ENCODE assay signal across 8 cellular contexts in the genomic region with DNA sequence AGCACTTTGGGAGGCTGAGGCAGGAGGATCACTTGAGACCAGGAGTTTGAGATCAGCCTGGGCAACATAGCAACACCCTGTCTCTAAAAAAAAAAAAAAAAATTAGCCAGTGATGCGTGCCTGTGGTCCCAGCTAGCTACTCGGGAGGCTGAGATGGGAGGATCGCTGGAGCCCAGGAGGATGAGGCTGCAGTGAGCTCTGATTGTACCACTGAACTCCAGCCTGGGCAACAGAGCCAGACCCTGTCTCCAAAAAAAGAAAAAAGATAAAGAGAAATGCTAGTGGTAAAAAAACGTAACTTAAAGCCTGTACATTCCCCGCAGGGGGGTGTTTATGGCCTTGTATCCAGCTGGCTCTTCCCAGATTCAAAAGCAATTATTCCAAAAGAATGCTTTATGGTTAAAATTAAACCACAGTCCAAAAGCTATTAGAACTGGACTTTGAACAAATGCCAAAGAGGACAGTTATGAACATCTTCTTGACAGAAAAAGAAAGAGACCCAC. TPM values are rescaled to one million over a fixed set of nuclear protein-coding genes. Genes with fewer than 3 reads are reported as not detected.
DNase-seq lines count a peak whose midpoint lies in the region; ATAC-seq and TF ChIP-seq lines count a peak whose summit lies in the region.

No MANE protein-coding gene starts in this region.

- DNase-seq in activated T-cell treated with anti-CD3 and anti-CD28 coated beads, Interleukin-2, amount 50 U/mL, for 24 hours: no peak
- DNase-seq in activated T-cell treated with anti-CD3 and anti-CD28 coated beads for 4 hours (no peak), kidney epithelial cell (ENCODE audit: low read depth) (no peak), GM13976 (ENCODE audit: low spot score) (no peak), DMS53 (lab: John Stamatoyannopoulos, UW) (no peak)
- no peak for DNase-seq in activated naive CD8-positive, alpha-beta T cell treated with anti-CD3 and anti-CD28 coated beads for 36 hours

- H3K4me1 Mint-ChIP-seq in activated T-cell treated with anti-CD3 and anti-CD28 coated beads, Interleukin-2, amount 50 U/mL, for 24 hours (ENCODE audit: low read depth): peaks cover 20% of the 10 kb centered on the region
- peaks cover 22% of the 10 kb centered on the region for H3K4me1 Mint-ChIP-seq in activated naive CD8-positive, alpha-beta T cell treated with anti-CD3 and anti-CD28 coated beads for 36 hours

- no peaks in the 10 kb centered on the region for H3K9me3 ChIP-seq in thymus (ENCODE audit: control insufficient read depth)

- 89% methylated on average over 5 of the region's 5 CpGs for WGBS in thymus

- no peaks in the 10 kb centered on the region for H3K27me3 Mint-ChIP-seq in activated T-cell treated with anti-CD3 and anti-CD28 coated beads, Interleukin-2, amount 50 U/mL, for 24 hours
- no peaks in the 10 kb centered on the region for H3K27me3 Mint-ChIP-seq in activated naive CD8-positive, alpha-beta T cell treated with anti-CD3 and anti-CD28 coated beads for 36 hours

- H3K4me3 ChIP-seq in kidney epithelial cell (ENCODE audit: low read depth, low read length): peak overlapping the region; percentile 61
- peak overlapping the region; percentile 74 for H3K4me3 ChIP-seq in thymus (ENCODE audit: low read length)

- H3K36me3 ChIP-seq in kidney epithelial cell (ENCODE audit: control insufficient read depth, insufficient read depth, low read length) (no peaks in the 10 kb centered on the region), thymus (ENCODE audit: control insufficient read depth, insufficient read depth) (no peaks in the 10 kb centered on the region)

- no peaks in the 10 kb centered on the region for H3K9me3 Mint-ChIP-seq in activated T-cell treated with anti-CD3 and anti-CD28 coated beads, Interleukin-2, amount 50 U/mL, for 24 hours
- H3K9me3 Mint-ChIP-seq in activated naive CD8-positive, alpha-beta T cell treated with anti-CD3 and anti-CD28 coated beads for 36 hours: no peaks in the 10 kb centered on the region

- TF ChIP-seq CTCF in kidney epithelial cell (IDR thresholded peaks at IDR 0.05; ENCODE audit: insufficient read depth, low read length, poor library complexity, severe bottlenecking) (no peak), GM13976 (IDR thresholded peaks at IDR 0.05; ENCODE audit: borderline replicate concordance, control extremely low read depth, extremely low read depth, insufficient read depth, missing control alignments) (no peak)

- H3K4me3 Mint-ChIP-seq in activated T-cell treated with anti-CD3 and anti-CD28 coated beads, Interleukin-2, amount 50 U/mL, for 24 hours: peak overlapping the region; percentile 72
- H3K4me3 Mint-ChIP-seq in activated naive CD8-positive, alpha-beta T cell treated with anti-CD3 and anti-CD28 coated beads for 36 hours: peak overlapping the region; percentile 79

- ATAC-seq in HG03520 (IDR thresholded peaks at IDR 0.05; ENCODE audit: unreplicated experiment): no peak

- in situ Hi-C loops in GM13976 (cut with MboI; ENCODE audit: low sequenced_read_pairs, unreplicated experiment): no loop called here

- H3K4me1 ChIP-seq in thymus (ENCODE audit: control insufficient read depth, insufficient read depth, low read length): no peaks in the 10 kb centered on the region

- H3K36me3 Mint-ChIP-seq in activated T-cell treated with anti-CD3 and anti-CD28 coated beads, Interleukin-2, amount 50 U/mL, for 24 hours (ENCODE audit: low read depth): no peaks in the 10 kb centered on the region
- no peaks in the 10 kb centered on the region for H3K36me3 Mint-ChIP-seq in activated naive CD8-positive, alpha-beta T cell treated with anti-CD3 and anti-CD28 coated beads for 36 hours

- H3K27ac ChIP-seq in thymus (ENCODE audit: low read depth): no peak overlapping the region

- H3K27ac Mint-ChIP-seq in activated T-cell treated with anti-CD3 and anti-CD28 coated beads, Interleukin-2, amount 50 U/mL, for 24 hours: peak overlapping the region; percentile 80
- H3K27ac Mint-ChIP-seq in activated naive CD8-positive, alpha-beta T cell treated with anti-CD3 and anti-CD28 coated beads for 36 hours: peak overlapping the region; percentile 82

- H3K27me3 ChIP-seq in kidney epithelial cell (ENCODE audit: control insufficient read depth, insufficient read depth, low read length) (no peaks in the 10 kb centered on the region), thymus (ENCODE audit: control insufficient read depth, insufficient read depth) (no peaks in the 10 kb centered on the region)

RNA-seq across cellular contexts. Expression of gene SNX32, which starts 16.4 kb away (rescaled TPM):
- 1 to 10 TPM; 2.4 to 3.3 TPM for total RNA-seq in activated naive CD8-positive, alpha-beta T cell treated with anti-CD3 and anti-CD28 coated beads for 36 hours
- 1.4 and 1.9 TPM in 2 replicates for total RNA-seq in kidney epithelial cell
- 1.1 TPM for polyA plus RNA-seq in thymus

RNA-seq across cellular contexts. Expression of gene OVOL1, which starts 30.5 kb away (rescaled TPM):
- total RNA-seq in activated naive CD8-positive, alpha-beta T cell treated with anti-CD3 and anti-CD28 coated beads for 36 hours: under 1 TPM; 0.42 to 0.45 TPM
- total RNA-seq in kidney epithelial cell: 15.8 and 17.8 TPM in 2 replicates
- 1.3 TPM for polyA plus RNA-seq in thymus

RNA-seq across cellular contexts. Expression of gene AP5B1, which starts 36.6 kb away (rescaled TPM):
- 10 to 100 TPM; 20.4 to 20.6 TPM for total RNA-seq in activated naive CD8-positive, alpha-beta T cell treated with anti-CD3 and anti-CD28 coated beads for 36 hours
- 21.5 and 21.7 TPM in 2 replicates for total RNA-seq in kidney epithelial cell
- 7.6 TPM for polyA plus RNA-seq in thymus

RNA-seq across cellular contexts. Expression of gene CFL1, which starts 40.6 kb away (rescaled TPM):
- total RNA-seq in activated naive CD8-positive, alpha-beta T cell treated with anti-CD3 and anti-CD28 coated beads for 36 hours: 1,000 to 10,000 TPM; 1,050 to 1,075 TPM
- 1,640 and 1,825 TPM in 2 replicates for total RNA-seq in kidney epithelial cell
- 673 TPM for polyA plus RNA-seq in thymus

RNA-seq across cellular contexts. Expression of gene MUS81, which starts 42.9 kb away (rescaled TPM):
- 10 to 100 TPM; 64.0 to 67.4 TPM for total RNA-seq in activated naive CD8-positive, alpha-beta T cell treated with anti-CD3 and anti-CD28 coated beads for 36 hours
- 63.6 and 77.5 TPM in 2 replicates for total RNA-seq in kidney epithelial cell
- polyA plus RNA-seq in thymus: 127 TPM

Comparison
In these comparisons a context has a peak if more than half of its experiments do, and no peak if none do; other contexts are left out.
1. RNA of gene OVOL1, which starts 30.5 kb away (total RNA-seq): 15.8 to 17.8 TPM in kidney epithelial cell; 0.42 to 0.45 TPM in activated naive CD8-positive, alpha-beta T cell treated with anti-CD3 and anti-CD28 coated beads for 36 hours; every median in the first group is over 10 times any median in the second.